Comparison of ENCODE assay signal across 1 cellular context in the genomic region with DNA sequence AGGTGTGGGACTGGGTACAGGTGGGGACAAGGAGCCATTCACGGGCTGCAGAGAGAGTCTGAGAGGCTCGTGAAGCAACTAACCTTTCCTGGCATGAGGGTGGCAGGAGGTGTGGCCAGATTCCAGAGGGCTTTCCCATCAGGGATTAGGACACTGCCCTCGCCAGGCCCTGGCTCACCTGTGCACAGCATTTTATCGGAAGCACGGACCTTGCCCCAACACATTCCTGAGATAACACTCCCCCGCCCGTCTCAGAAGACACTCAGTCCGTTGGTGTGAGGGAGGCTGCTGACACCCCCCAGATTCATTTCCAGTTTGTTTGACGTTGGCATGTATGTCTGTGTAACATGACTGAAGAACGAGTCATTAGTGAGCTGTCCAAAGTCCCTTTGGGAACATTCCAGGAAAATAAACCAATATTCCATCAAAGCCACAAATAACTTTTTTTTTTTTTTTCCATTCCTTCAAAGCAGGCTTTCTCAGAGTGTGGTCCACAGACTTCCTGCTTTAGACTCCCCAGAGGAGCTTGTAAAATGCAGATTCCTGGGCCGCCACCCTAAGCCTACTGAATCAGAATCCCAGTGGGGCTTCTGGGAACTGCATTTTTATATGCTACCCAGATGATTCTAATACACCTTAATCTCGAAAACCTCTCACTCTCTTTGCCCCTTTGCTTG.
TF ChIP-seq lines count a peak whose summit lies in the region.

No MANE protein-coding gene starts in this region.

TF ChIP-seq in GM12878, 131 proteins besides CTCF, POLR2A, EP300 and RAD21:
- TF ChIP-seq, protein P1, sequence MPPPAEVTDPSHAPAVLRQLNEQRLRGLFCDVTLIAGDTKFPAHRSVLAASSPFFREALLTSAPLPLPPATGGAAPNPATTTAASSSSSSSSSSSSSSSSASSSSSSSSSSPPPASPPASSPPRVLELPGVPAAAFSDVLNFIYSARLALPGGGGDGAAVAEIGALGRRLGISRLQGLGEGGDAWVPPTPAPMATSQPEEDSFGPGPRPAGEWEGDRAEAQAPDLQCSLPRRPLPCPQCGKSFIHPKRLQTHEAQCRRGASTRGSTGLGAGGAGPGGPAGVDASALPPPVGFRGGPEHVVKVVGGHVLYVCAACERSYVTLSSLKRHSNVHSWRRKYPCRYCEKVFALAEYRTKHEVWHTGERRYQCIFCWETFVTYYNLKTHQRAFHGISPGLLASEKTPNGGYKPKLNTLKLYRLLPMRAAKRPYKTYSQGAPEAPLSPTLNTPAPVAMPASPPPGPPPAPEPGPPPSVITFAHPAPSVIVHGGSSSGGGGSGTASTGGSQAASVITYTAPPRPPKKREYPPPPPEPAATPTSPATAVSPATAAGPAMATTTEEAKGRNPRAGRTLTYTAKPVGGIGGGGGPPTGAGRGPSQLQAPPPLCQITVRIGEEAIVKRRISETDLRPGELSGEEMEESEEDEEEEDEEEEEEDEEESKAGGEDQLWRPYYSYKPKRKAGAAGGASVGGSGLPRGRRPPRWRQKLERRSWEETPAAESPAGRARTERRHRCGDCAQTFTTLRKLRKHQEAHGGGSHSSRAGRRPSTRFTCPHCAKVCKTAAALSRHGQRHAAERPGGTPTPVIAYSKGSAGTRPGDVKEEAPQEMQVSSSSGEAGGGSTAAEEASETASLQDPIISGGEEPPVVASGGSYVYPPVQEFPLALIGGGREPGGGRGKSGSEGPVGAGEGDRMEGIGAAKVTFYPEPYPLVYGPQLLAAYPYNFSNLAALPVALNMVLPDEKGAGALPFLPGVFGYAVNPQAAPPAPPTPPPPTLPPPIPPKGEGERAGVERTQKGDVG (CRISPR knock-in tag; IDR thresholded peaks at IDR 0.05) = no peak
- TF ChIP-seq NFYA (IDR thresholded peaks at IDR 0.05; ENCODE audit: borderline replicate concordance, low read depth, low read length) = no peak
- no peak for TF ChIP-seq HCFC1 (IDR thresholded peaks at IDR 0.05; ENCODE audit: low read length)
- no peak for TF ChIP-seq SRF (IDR thresholded peaks at IDR 0.05; ENCODE audit: low read depth in 2 of 2, low read length in 2 of 2)
